In genomic region chr16:66516808-66517585, GRCh38 we compare ENCODE assay signal across 1 cellular context.
A peak's percentile ranks its signal among the peaks of the same experiment; 100 is the strongest.
TF ChIP-seq lines count a peak whose summit lies in the region.

No MANE protein-coding gene starts in this region.

TF ChIP-seq in K562, 482 proteins besides CTCF, POLR2A, EP300 and RAD21 (continued from another document and continues in another):
- TF ChIP-seq GTF2B (IDR thresholded peaks at IDR 0.05; ENCODE audit: extremely low read depth, insufficient read length) (peak; percentile 46), EGR1 (conservative IDR thresholded peaks at IDR 0.05) (peak; percentile 36), ZNF592 (IDR thresholded peaks at IDR 0.05) (peak; percentile 91), POLR2AphosphoS5 (IDR thresholded peaks at IDR 0.05; ENCODE audit: control insufficient read depth, insufficient read depth, low read depth, low read length) (peak; percentile 83), ERF (CRISPR knock-in tag; IDR thresholded peaks at IDR 0.05) (no peak), JUND (IDR thresholded peaks at IDR 0.05; ENCODE audit: borderline replicate concordance, low read depth, low read length) (peak; percentile 99), JUND (tag; IDR thresholded peaks at IDR 0.05; ENCODE audit: borderline replicate concordance, low read depth, low read length) (peak; percentile 97), POLR2B (IDR thresholded peaks at IDR 0.05; ENCODE audit: low read depth, partially characterized antibody) (peak; percentile 76), RBFOX2 (IDR thresholded peaks at IDR 0.05; ENCODE audit: low read depth, low read length) (peak; percentile 75), TAF9B (IDR thresholded peaks at IDR 0.05; ENCODE audit: partially characterized antibody) (peak; percentile 65), ZKSCAN8 (CRISPR knock-in tag; IDR thresholded peaks at IDR 0.05) (0 out of 2 replicates have a peak, but pooled peaks have one; percentile 69), NFXL1 (CRISPR knock-in tag; IDR thresholded peaks at IDR 0.05) (no peak), ESRRA (IDR thresholded peaks at IDR 0.05; ENCODE audit: borderline replicate concordance, low read depth) (peak; percentile 84), ZNF174 (CRISPR knock-in tag; IDR thresholded peaks at IDR 0.05) (no peak), CCNT2 (IDR thresholded peaks at IDR 0.05; ENCODE audit: borderline replicate concordance, extremely low read depth, insufficient read length, low read depth, low read length) (peak; percentile 56), CEBPG (CRISPR knock-in tag; IDR thresholded peaks at IDR 0.05) (no peak), CEBPG (tag; conservative IDR thresholded peaks at IDR 0.05 in 1 of 2, IDR thresholded peaks at IDR 0.05 in 1 of 2) (0 out of 4 replicates have a peak, but pooled peaks of 1 of the 2 experiments have one; percentile 8), SMARCE1 (IDR thresholded peaks at IDR 0.05) (peak; percentile 91), ATF1 (CRISPR knock-in tag; IDR thresholded peaks at IDR 0.05) (no peak), ATF1 (tag; IDR thresholded peaks at IDR 0.05) (peak; percentile 53; the same call in 1 of the 2 replicates), MITF (IDR thresholded peaks at IDR 0.05) (0 out of 2 replicates have a peak, but pooled peaks have one; percentile 28), HDAC6 (IDR thresholded peaks at IDR 0.05; ENCODE audit: low read depth, low read length) (no peak), CTBP1 (IDR thresholded peaks at IDR 0.05; ENCODE audit: borderline replicate concordance) (peak; percentile 57; the same call in 1 of the 2 replicates), E2F5 (CRISPR knock-in tag; IDR thresholded peaks at IDR 0.05) (no peak), ZNF318 (IDR thresholded peaks at IDR 0.05; ENCODE audit: borderline replicate concordance in 1 of 2, low read depth in 1 of 2) (peak in 1 of 2 experiments; percentile 82; a peak in 2 of 4 replicates), ZFP36 (IDR thresholded peaks at IDR 0.05; ENCODE audit: low read depth, low read length, partially characterized antibody) (peak; percentile 37), TRIM24 (IDR thresholded peaks at IDR 0.05) (peak; percentile 30 to 43; a peak in 1 of 4 replicates), ZNF766 (CRISPR knock-in tag; conservative IDR thresholded peaks at IDR 0.05) (peak; percentile 80), JUN (IDR thresholded peaks at IDR 0.05; ENCODE audit: borderline replicate concordance, low read depth, low read length) (peak; percentile 97), JUN (CRISPR knock-in tag; IDR thresholded peaks at IDR 0.05; ENCODE audit: borderline replicate concordance) (no peak), BCOR (IDR thresholded peaks at IDR 0.05) (0 out of 2 replicates have a peak, but pooled peaks have one; percentile 6), SPI1 (IDR thresholded peaks at IDR 0.05; ENCODE audit: borderline replicate concordance, low read depth, low read length) (peak; percentile 94), MYC (IDR thresholded peaks at IDR 0.05; ENCODE audit: low read depth, low read length) (peak; percentile 98), MYC (CRISPR knock-in tag; IDR thresholded peaks at IDR 0.05; ENCODE audit: borderline replicate concordance, low read depth) (no peak), GABPB1 (CRISPR knock-in tag; IDR thresholded peaks at IDR 0.05) (peak; percentile 86), ZBTB1 (CRISPR knock-in tag; IDR thresholded peaks at IDR 0.05; ENCODE audit: borderline replicate concordance, low read depth) (no peak), SUPT5H (IDR thresholded peaks at IDR 0.05) (peak; percentile 73), ATF3 (IDR thresholded peaks at IDR 0.05) (peak; percentile 93), ATF3 (CRISPR knock-in tag; conservative IDR thresholded peaks at IDR 0.05) (peak; percentile 77; the same call in 1 of the 2 replicates), ZNF589 (CRISPR knock-in tag; IDR thresholded peaks at IDR 0.05; ENCODE audit: low read depth) (peak; percentile 71), STAT5A (IDR thresholded peaks at IDR 0.05; ENCODE audit: borderline replicate concordance, low read length) (0 out of 2 replicates have a peak, but pooled peaks have one; percentile 37), C11orf30 (IDR thresholded peaks at IDR 0.05; ENCODE audit: low read depth) (peak; percentile 55; the same call in 1 of the 2 replicates), GABPA (tag; conservative IDR thresholded peaks at IDR 0.05; ENCODE audit: low read depth) (peak; percentile 91), RAD51 (IDR thresholded peaks at IDR 0.05; ENCODE audit: borderline replicate concordance, low read depth) (peak; percentile 73), BCLAF1 (IDR thresholded peaks at IDR 0.05; ENCODE audit: borderline replicate concordance in 1 of 2, control insufficient read depth in 1 of 2, low read depth in 2 of 2, low read length in 1 of 2) (0 out of 4 replicates have a peak, but pooled peaks of 1 of the 2 experiments have one; percentile 66), MYNN (IDR thresholded peaks at IDR 0.05) (no peak; the same call in 1 of the 2 replicates), MYNN (CRISPR knock-in tag; IDR thresholded peaks at IDR 0.05) (no peak)
